20 cellular contexts compared by ENCODE assay signal in genomic region chr18:80037300-80037699, GRCh38.
"Had no signal": no experiment of that assay in that cellular context is flagged by ENCODE, and none has a peak within 500 bp of the region (broad histone marks: within the 10 kb centered on the region; RNA-seq: fewer than 3 reads in every experiment).

No MANE protein-coding gene starts in this region.

- H3K27ac Mint-ChIP-seq: activated CD4-positive, alpha-beta memory T cell treated with anti-CD3 and anti-CD28 coated beads, Interleukin-2, amount 10 ng/mL, durations not matched to agents 7 days and 5 days; activated CD4-positive, alpha-beta T cell treated with anti-CD3 and anti-CD28 coated beads for 36 hours; activated naive CD4-positive, alpha-beta T cell treated with anti-CD3 and anti-CD28 coated beads for 36 hours; activated naive CD8-positive, alpha-beta T cell; activated T-helper 17 cell treated with anti-CD3 and anti-CD28 coated beads, Interleukin-2, amount 50 U/mL, for 72 hours had no signal

- H3K9me3 Mint-ChIP-seq: activated CD4-positive, alpha-beta memory T cell treated with anti-CD3 and anti-CD28 coated beads, Interleukin-2, amount 10 ng/mL, durations not matched to agents 7 days and 5 days; activated naive CD4-positive, alpha-beta T cell treated with anti-CD3 and anti-CD28 coated beads for 36 hours had no signal

- ATAC-seq: activated CD4-positive, alpha-beta T cell treated with anti-CD3 and anti-CD28 coated beads for 36 hours; activated T-helper 17 cell treated with anti-CD3 and anti-CD28 coated beads, Interleukin-2, amount 50 U/mL, for 72 hours had no signal

- H3K27me3 ChIP-seq: cardiac muscle cell had no signal

- H3K4me3 Mint-ChIP-seq: activated CD4-positive, alpha-beta memory T cell treated with anti-CD3 and anti-CD28 coated beads, Interleukin-2, amount 10 ng/mL, durations not matched to agents 7 days and 5 days; activated CD4-positive, alpha-beta T cell treated with anti-CD3 and anti-CD28 coated beads for 36 hours; activated naive CD4-positive, alpha-beta T cell treated with anti-CD3 and anti-CD28 coated beads for 36 hours; activated naive CD8-positive, alpha-beta T cell; activated T-helper 17 cell treated with anti-CD3 and anti-CD28 coated beads, Interleukin-2, amount 50 U/mL, for 72 hours had no signal

- H3K27ac ChIP-seq: cardiac muscle cell, VCaP had no signal

- H3K27me3 Mint-ChIP-seq: activated CD4-positive, alpha-beta memory T cell treated with anti-CD3 and anti-CD28 coated beads, Interleukin-2, amount 10 ng/mL, durations not matched to agents 7 days and 5 days; activated CD4-positive, alpha-beta T cell treated with anti-CD3 and anti-CD28 coated beads for 36 hours; activated naive CD8-positive, alpha-beta T cell; activated T-helper 17 cell treated with anti-CD3 and anti-CD28 coated beads, Interleukin-2, amount 50 U/mL, for 72 hours had no signal

- DNase-seq: activated CD4-positive, alpha-beta memory T cell treated with anti-CD3 and anti-CD28 coated beads, Interleukin-2, amount 10 ng/mL, durations not matched to agents 7 days and 5 days; activated CD4-positive, alpha-beta T cell treated with anti-CD3 and anti-CD28 coated beads for 36 hours; activated CD4-positive, alpha-beta T cell treated with anti-CD3 and anti-CD28 coated beads, Interleukin-2, amount 50 U/mL, for 1 hour; activated gamma-delta T cell; activated naive CD4-positive, alpha-beta T cell treated with anti-CD3 and anti-CD28 coated beads for 36 hours; activated T-cell treated with anti-CD3 and anti-CD28 coated beads for 4 hours; activated T-cell treated with anti-CD3 and anti-CD28 coated beads, Interleukin-2, amount 50 U/mL, for 48 hours; MM.1S; NCI-H1105; NCI-H1436; NCI-H2029 treated with DMSO at 0.1 percent for 48 hours; NCI-H345; NCI-H510A; NCI-H526 treated with DMSO at 0.1 percent for 48 hours; SIG-M5; T-helper 1 cell had no signal

- H3K4me3 ChIP-seq: cardiac muscle cell had no signal

- H3K36me3 ChIP-seq: cardiac muscle cell had no signal
